ENCODE assay signal across 14 cellular contexts in genomic region chr1:95018602-95019369, GRCh38. TPM values are rescaled to one million over a fixed set of nuclear protein-coding genes. Genes with fewer than 3 reads are reported as not detected.
DNase-seq lines count a peak whose midpoint lies in the region; ATAC-seq, FAIRE-seq and TF ChIP-seq lines count a peak whose summit lies in the region.
"Had no signal": no experiment of that assay in that cellular context is flagged by ENCODE, and none has a peak within 500 bp of the region (broad histone marks: within the 10 kb centered on the region; RNA-seq: fewer than 3 reads in every experiment).

No MANE protein-coding gene starts in this region.

- TF ChIP-seq EP300 in SK-N-SH (IDR thresholded peaks at IDR 0.05; ENCODE audit: borderline replicate concordance in 1 of 2, low read depth in 1 of 2, low read length in 1 of 2): peak in 1 of 2 experiments; percentile 42; a peak in 1 of 4 replicates

- H3K4me1 Mint-ChIP-seq in natural killer cell: no peaks in the 10 kb centered on the region
- peaks cover 7% of the 10 kb centered on the region for H3K4me1 Mint-ChIP-seq in activated naive CD8-positive, alpha-beta T cell treated with anti-CD3 and anti-CD28 coated beads, Interleukin-2, amount 50 U/mL, for 24 hours

- H3K9me3 ChIP-seq in SK-N-SH: no peaks in the 10 kb centered on the region
- H3K9me3 ChIP-seq in parathyroid adenoma (ENCODE audit: control insufficient read depth, low read length): no peaks in the 10 kb centered on the region
- H3K9me3 ChIP-seq: ascending aorta, right lobe of liver had no signal

- intact Hi-C loops in natural killer cell (cut with micrococcal nuclease): no loop called here

- H3K4me1 ChIP-seq in SK-N-SH (ENCODE audit: control insufficient read depth in 1 of 2, insufficient read depth in 2 of 2, low read depth in 1 of 2, low read length in 1 of 2): peaks cover 34 to 35% of the 10 kb centered on the region in 2 experiments
- peaks cover 6% of the 10 kb centered on the region for H3K4me1 ChIP-seq in parathyroid adenoma

- POLR2A ChIA-PET in SK-N-SH (lab: Yijun Ruan, JAX): no interaction called here

- CTCF ChIA-PET in SK-N-SH (lab: Yijun Ruan, JAX): interaction anchor here (0.7 to 1.8 kb wide), 5 partner anchors 10 to 683 kb away, joined by 3 to 6 read pairs (median 3); no protein-coding TSS in a partner anchor

- H3F3A ChIP-seq in SK-N-SH (replicated peaks; ENCODE audit: insufficient read depth): peaks cover 13% of the 10 kb centered on the region

- TF ChIP-seq POLR2A in H54 (IDR thresholded peaks at IDR 0.05; ENCODE audit: low read depth, low read length): no peak

- no peaks in the 10 kb centered on the region for H4K20me1 ChIP-seq in SK-N-SH (ENCODE audit: insufficient read depth)

- H3K79me2 ChIP-seq in SK-N-SH (ENCODE audit: insufficient read depth) (no peaks in the 10 kb centered on the region), parathyroid adenoma (no peaks in the 10 kb centered on the region)

- TF ChIP-seq RAD21 in SK-N-SH (IDR thresholded peaks at IDR 0.05; ENCODE audit: low read length): no peak

- no peaks in the 10 kb centered on the region for H3K36me3 ChIP-seq in SK-N-SH (replicated peaks in 1 of 2; ENCODE audit: control insufficient read depth in 1 of 2, insufficient read depth in 2 of 2, low read length in 1 of 2)
- no peaks in the 10 kb centered on the region for H3K36me3 ChIP-seq in parathyroid adenoma (ENCODE audit: control insufficient read depth, insufficient read depth, low read length)
- H3K36me3 ChIP-seq: ascending aorta, right lobe of liver had no signal

- H3K36me3 Mint-ChIP-seq in natural killer cell: no peaks in the 10 kb centered on the region
- H3K36me3 Mint-ChIP-seq in activated naive CD8-positive, alpha-beta T cell treated with anti-CD3 and anti-CD28 coated beads, Interleukin-2, amount 50 U/mL, for 24 hours (ENCODE audit: low read depth): peaks cover 3% of the 10 kb centered on the region
- H3K36me3 Mint-ChIP-seq: CD8-positive, alpha-beta T cell had no signal

- H2AFZ ChIP-seq in SK-N-SH (ENCODE audit: low read depth): no peak overlapping the region
- H2AFZ ChIP-seq in parathyroid adenoma: no peak overlapping the region

- H3K27ac Mint-ChIP-seq in natural killer cell: no peak overlapping the region
- no peak overlapping the region for H3K27ac Mint-ChIP-seq in activated naive CD8-positive, alpha-beta T cell treated with anti-CD3 and anti-CD28 coated beads, Interleukin-2, amount 50 U/mL, for 24 hours
- H3K27ac Mint-ChIP-seq: activated CD4-positive, alpha-beta T cell treated with anti-CD3 and anti-CD28 coated beads, Interleukin-2, amount 10 ng/mL, durations not matched to agents 24 days and 14 days; activated T-cell treated with anti-CD3 and anti-CD28 coated beads, Interleukin-2, amount 50 U/mL, for 72 hours; CD8-positive, alpha-beta T cell had no signal

- H3K9ac ChIP-seq in SK-N-SH (no peak overlapping the region), parathyroid adenoma (no peak overlapping the region)

- no peaks in the 10 kb centered on the region for H3K27me3 Mint-ChIP-seq in natural killer cell (ENCODE audit: low read depth in 2 of 2)
- H3K27me3 Mint-ChIP-seq in activated naive CD8-positive, alpha-beta T cell treated with anti-CD3 and anti-CD28 coated beads, Interleukin-2, amount 50 U/mL, for 24 hours: no peaks in the 10 kb centered on the region
- H3K27me3 Mint-ChIP-seq: activated CD4-positive, alpha-beta T cell treated with anti-CD3 and anti-CD28 coated beads, Interleukin-2, amount 10 ng/mL, durations not matched to agents 24 days and 14 days had no signal

- no peak overlapping the region for H3K4me2 ChIP-seq in SK-N-SH
- H3K4me2 ChIP-seq in parathyroid adenoma (ENCODE audit: low read length): no peak overlapping the region

- WGBS in SK-N-SH (ENCODE audit: low lambda C conversion rate): 55% methylated on average over 1 of the region's 1 CpG

- no peaks in the 10 kb centered on the region for H3K9me2 ChIP-seq in SK-N-SH

- H3K4me3 Mint-ChIP-seq in natural killer cell: no peak overlapping the region
- no peak overlapping the region for H3K4me3 Mint-ChIP-seq in activated naive CD8-positive, alpha-beta T cell treated with anti-CD3 and anti-CD28 coated beads, Interleukin-2, amount 50 U/mL, for 24 hours
- H3K4me3 Mint-ChIP-seq: activated CD4-positive, alpha-beta T cell treated with anti-CD3 and anti-CD28 coated beads, Interleukin-2, amount 10 ng/mL, durations not matched to agents 24 days and 14 days; activated T-cell treated with anti-CD3 and anti-CD28 coated beads, Interleukin-2, amount 50 U/mL, for 72 hours; CD8-positive, alpha-beta T cell had no signal

- no peak overlapping the region for H3K4me3 ChIP-seq in SK-N-SH (ENCODE audit: low read depth in 2 of 2, low read length in 1 of 2)
- no peak overlapping the region for H3K4me3 ChIP-seq in fibroblast of the aortic adventitia (ENCODE audit: low read depth, low read length)
- H3K4me3 ChIP-seq in parathyroid adenoma (ENCODE audit: low read depth, low read length): peak overlapping the region; percentile 25
- H3K4me3 ChIP-seq: ascending aorta, right lobe of liver had no signal

- DNase-seq in H54 (ENCODE audit: insufficient read length, low spot score): peak; percentile 20
- DNase-seq in SK-N-SH: no peak
- DNase-seq in fibroblast of the aortic adventitia (ENCODE audit: low read depth): peak; percentile 38
- no peak for DNase-seq in natural killer cell
- DNase-seq in activated naive CD8-positive, alpha-beta T cell treated with anti-CD3 and anti-CD28 coated beads, Interleukin-2, amount 50 U/mL, for 24 hours: no peak
- DNase-seq: activated CD4-positive, alpha-beta T cell treated with anti-CD3 and anti-CD28 coated beads, Interleukin-2, amount 10 ng/mL, durations not matched to agents 24 days and 14 days; activated T-cell treated with anti-CD3 and anti-CD28 coated beads, Interleukin-2, amount 50 U/mL, for 72 hours; CD8-positive, alpha-beta T cell; Karpas-422; right lobe of liver had no signal

- peak; percentile 88 for FAIRE-seq in H54 (lab: Jason Lieb, UNC)

- H3K27me3 ChIP-seq in SK-N-SH (ENCODE audit: insufficient read depth) (no peaks in the 10 kb centered on the region), parathyroid adenoma (ENCODE audit: control insufficient read depth, insufficient read depth, low read length) (no peaks in the 10 kb centered on the region)
- H3K27me3 ChIP-seq: ascending aorta, right lobe of liver had no signal

- H3K27ac ChIP-seq in SK-N-SH (ENCODE audit: low read depth in 2 of 2, low read length in 1 of 2) (peak overlapping the region in 1 of 2 experiments; percentile 80; a peak in 2 of 4 replicates), parathyroid adenoma (no peak overlapping the region)
- H3K27ac ChIP-seq: ascending aorta, right lobe of liver had no signal

- ATAC-seq in natural killer cell (no peak), GM21360 (IDR thresholded peaks at IDR 0.05; ENCODE audit: unreplicated experiment) (no peak), GM18511 (IDR thresholded peaks at IDR 0.05; ENCODE audit: unreplicated experiment) (no peak)
- no peak for ATAC-seq in activated naive CD8-positive, alpha-beta T cell treated with anti-CD3 and anti-CD28 coated beads, Interleukin-2, amount 50 U/mL, for 24 hours
- ATAC-seq: activated T-cell treated with anti-CD3 and anti-CD28 coated beads, Interleukin-2, amount 50 U/mL, for 72 hours; CD8-positive, alpha-beta T cell had no signal

- no peak for TF ChIP-seq CTCF in SK-N-SH (IDR thresholded peaks at IDR 0.05)
- TF ChIP-seq CTCF in fibroblast of the aortic adventitia (IDR thresholded peaks at IDR 0.05; ENCODE audit: insufficient read depth, low read length): no peak
- TF ChIP-seq CTCF in parathyroid adenoma (IDR thresholded peaks at IDR 0.05): no peak
- TF ChIP-seq CTCF in natural killer cell (IDR thresholded peaks at IDR 0.05): no peak

- H3K9me3 Mint-ChIP-seq in natural killer cell: no peaks in the 10 kb centered on the region
- no peaks in the 10 kb centered on the region for H3K9me3 Mint-ChIP-seq in activated naive CD8-positive, alpha-beta T cell treated with anti-CD3 and anti-CD28 coated beads, Interleukin-2, amount 50 U/mL, for 24 hours
- H3K9me3 Mint-ChIP-seq: activated CD4-positive, alpha-beta T cell treated with anti-CD3 and anti-CD28 coated beads, Interleukin-2, amount 10 ng/mL, durations not matched to agents 24 days and 14 days; activated T-cell treated with anti-CD3 and anti-CD28 coated beads, Interleukin-2, amount 50 U/mL, for 72 hours; CD8-positive, alpha-beta T cell had no signal

TF ChIP-seq in SK-N-SH, 30 proteins besides CTCF, POLR2A, EP300 and RAD21:
- TF ChIP-seq RCOR1 (IDR thresholded peaks at IDR 0.05; ENCODE audit: low read length): peak; percentile 20; the same call in 1 of the 2 replicates
- peak; percentile 64 for TF ChIP-seq FOSL2 (IDR thresholded peaks at IDR 0.05; ENCODE audit: borderline replicate concordance, low read depth)
- TF ChIP-seq TCF12 (IDR thresholded peaks at IDR 0.05): peak; percentile 24; the same call in 1 of the 2 replicates
- TF ChIP-seq JUND (IDR thresholded peaks at IDR 0.05): peak; percentile 24; the same call in 1 of the 2 replicates
- TF ChIP-seq FOXM1 (IDR thresholded peaks at IDR 0.05; ENCODE audit: low read depth): no peak
- no peak for TF ChIP-seq ZBTB33 (IDR thresholded peaks at IDR 0.05; ENCODE audit: borderline replicate concordance, low read depth)

RNA-seq across cellular contexts. Expression of gene ALG14, which starts 54.0 kb away (rescaled TPM):
- polyA plus RNA-seq in SK-N-SH (2012; rRNA removed): 2.5 and 2.6 TPM in 2 replicates
- 2.4 and 3.1 TPM in 2 replicates for polyA plus RNA-seq in SK-N-SH (2012; cell fraction: cytosol; rRNA removed)
- 1.4 and 1.7 TPM in 2 replicates for polyA plus RNA-seq in SK-N-SH (2012; cell fraction: nucleus; rRNA removed)
- total RNA-seq in fibroblast of the aortic adventitia (ENCODE audit: low replicate concordance) (1.2 and 2.4 TPM in 2 replicates), natural killer cell (1 to 10 TPM in 2 of 3 donors, under 1 TPM in 1; 0.48 to 2.3 (median 1.1) TPM)
- total RNA-seq: ascending aorta had no signal

Comparison
In these comparisons a context has a peak if more than half of its experiments do, and no peak if none do; other contexts are left out.
1. DNase-seq: peak in H54 (single experiment) and fibroblast of the aortic adventitia (single experiment); none in SK-N-SH (single experiment), natural killer cell (single experiment) and activated naive CD8-positive, alpha-beta T cell treated with anti-CD3 and anti-CD28 coated beads, Interleukin-2, amount 50 U/mL, for 24 hours (single experiment).